Comparison of ENCODE assay signal across 1 cellular context in genomic region chr4:100547541-100548208, GRCh38.
TF ChIP-seq lines count a peak whose summit lies in the region.

No MANE protein-coding gene starts in this region.

TF ChIP-seq in WTC11, 78 proteins besides CTCF, POLR2A, EP300 and RAD21 (continued from another document):
- TF ChIP-seq FOXP1 (CRISPR knock-in tag; IDR thresholded peaks at IDR 0.05; ENCODE audit: borderline replicate concordance) (no peak), ZNF232 (CRISPR knock-in tag; IDR thresholded peaks at IDR 0.05) (no peak)
